22 cellular contexts compared by ENCODE assay signal in genomic region chr18:303578-303977, GRCh38. TPM values are rescaled to one million over a fixed set of nuclear protein-coding genes. Genes with fewer than 3 reads are reported as not detected.
DNase-seq lines count a peak whose midpoint lies in the region; ATAC-seq, FAIRE-seq and TF ChIP-seq lines count a peak whose summit lies in the region.
"Had no signal": no experiment of that assay in that cellular context is flagged by ENCODE, and none has a peak within 500 bp of the region (broad histone marks: within the 10 kb centered on the region; RNA-seq: fewer than 3 reads in every experiment).

No MANE protein-coding gene starts in this region.

- POLR2A ChIA-PET in K562 (lab: Yijun Ruan, JAX): interaction anchor here (1.9 to 2.8 kb wide), 2 partner anchors 10 to 13 kb away, joined by 4 to 15 read pairs; no protein-coding TSS in a partner anchor

- no peaks in the 10 kb centered on the region for H3K9me1 ChIP-seq in K562 (ENCODE audit: control insufficient read depth, insufficient read depth, low read length)

- DNase-seq in NCI-H2227 (lab: John Stamatoyannopoulos, UW; ENCODE audit: unreplicated experiment) (peak; percentile 13), K562 (ENCODE audit: extremely low read depth in 1 of 4, low spot score in 3 of 4) (no peak), left kidney (ENCODE audit: low read depth, low spot score) (peak; percentile 63), GM13977 (ENCODE audit: low spot score) (no peak), cerebellum (ENCODE audit: low spot score) (no peak)
- no peak for DNase-seq in stimulated activated CD4-positive, alpha-beta T cell treated with anti-CD3 and anti-CD28 coated beads, Interleukin-15, amount 100 ng/mL, for 24 hours
- DNase-seq: ACHN; AML-193; Caco-2; CD4-positive, alpha-beta T cell; GM23248; H7; KG1 had no signal

- CTCF ChIA-PET in K562 (lab: Yijun Ruan, JAX; ENCODE audit: low intra/inter-chr PET ratio): interaction anchor here (0.6 kb wide), 1 partner anchor 9 kb away, joined by 4 read pairs; no protein-coding TSS in a partner anchor

- TF ChIP-seq EP300 in K562 (IDR thresholded peaks at IDR 0.05; ENCODE audit: low read length): no peak

- H3K4me2 ChIP-seq in K562 (ENCODE audit: insufficient read depth, low read length): no peak overlapping the region

- peak; percentile 10; the same call in 1 of the 3 replicates for ATAC-seq in K562
- no peak for ATAC-seq in HG03565 (IDR thresholded peaks at IDR 0.05; ENCODE audit: unreplicated experiment)
- ATAC-seq: HCT116, HepG2 had no signal

- no peak for FAIRE-seq in K562 (lab: Jason Lieb, UNC)
- FAIRE-seq: A204.1, D721Med, G401.6, GM12891, GM18507, HepG2 had no signal

- H3K9ac ChIP-seq in K562 (ENCODE audit: insufficient read depth in 1 of 2, low read depth in 2 of 2, low read length in 2 of 2): no peak overlapping the region
- H3K9ac ChIP-seq: GM23248 had no signal

- no peak for TF ChIP-seq POLR2A in K562 (conservative IDR thresholded peaks at IDR 0.05)

- peaks cover 2 to 10% of the 10 kb centered on the region in 2 experiments; a peak in 2 of 5 replicates for H3K27me3 ChIP-seq in K562 (ENCODE audit: control insufficient read depth in 2 of 2, insufficient read depth in 2 of 2, low read length in 2 of 2)

- no peak for TF ChIP-seq RAD21 in K562 (CRISPR knock-in tag; conservative IDR thresholded peaks at IDR 0.05 in 1 of 2, IDR thresholded peaks at IDR 0.05 in 1 of 2)

- H3K9me3 ChIP-seq in K562 (replicated peaks; ENCODE audit: control insufficient read depth, insufficient read depth, low read depth, low read length): no peaks in the 10 kb centered on the region
- H3K9me3 ChIP-seq: Caco-2 had no signal

- no peaks in the 10 kb centered on the region for H3K79me2 ChIP-seq in K562 (ENCODE audit: control insufficient read depth, insufficient read depth, low read length)

- WGBS in K562 (ENCODE audit: insufficient coverage, low coverage, missing lambda C conversion rate): 26% methylated on average over 2 of the region's 2 CpGs

- intact Hi-C loops in K562 (cut with micrococcal nuclease): no loop called here

- BruUV-seq in K562 (replicated peaks; lab: Mats Ljungman, UMichigan): no TSS peak

- H3K4me3 ChIP-seq in K562: no peak overlapping the region
- H3K4me3 ChIP-seq: GM23248 had no signal

- no peaks in the 10 kb centered on the region for H3K36me3 ChIP-seq in K562 (ENCODE audit: control insufficient read depth, insufficient read depth, low read length)

- H3K4me1 ChIP-seq in K562 (replicated peaks in 1 of 2; ENCODE audit: control insufficient read depth in 2 of 2, insufficient read depth in 2 of 2, low read length in 2 of 2): peaks cover 0 to 19% of the 10 kb centered on the region in 2 experiments; a peak in 4 of 5 replicates
- H3K4me1 ChIP-seq: Caco-2 had no signal

- H3K27ac ChIP-seq in K562 (ENCODE audit: extremely low read depth, low read depth, low read length): no peak overlapping the region
- H3K27ac ChIP-seq: C4-2B, GM23248 had no signal

- peak overlapping the region; percentile 40; the same call in 1 of the 2 replicates for H2AFZ ChIP-seq in K562 (ENCODE audit: low read depth, low read length)
- H2AFZ ChIP-seq: GM23248 had no signal

- in situ Hi-C loops in K562 (cut with MboI): no loop called here
- in situ Hi-C loops in GM13977 (cut with MboI; ENCODE audit: low pct_unique_long_range_greater_than_20kb, low sequenced_read_pairs, unreplicated experiment): no loop called here

- no peaks in the 10 kb centered on the region for H4K20me1 ChIP-seq in K562 (replicated peaks; ENCODE audit: control insufficient read depth, insufficient read depth, low read length)

- TF ChIP-seq CTCF in K562 (IDR thresholded peaks at IDR 0.05 in 2 of 3, conservative IDR thresholded peaks at IDR 0.05 in 1 of 3; ENCODE audit: insufficient read depth in 2 of 3, low read depth in 1 of 3, low read length in 3 of 3): no peak
- no peak for TF ChIP-seq CTCF in GM13977 (IDR thresholded peaks at IDR 0.05; ENCODE audit: extremely low read depth, insufficient read depth, missing control alignments)

TF ChIP-seq in K562, 482 proteins besides CTCF, POLR2A, EP300 and RAD21:
- TF ChIP-seq BHLHE40 (IDR thresholded peaks at IDR 0.05; ENCODE audit: low read length) (0 out of 2 replicates have a peak, but pooled peaks have one; percentile 1), PTBP1 (IDR thresholded peaks at IDR 0.05; ENCODE audit: low read depth, low read length) (no peak), ZNF146 (CRISPR knock-in tag; IDR thresholded peaks at IDR 0.05; ENCODE audit: unreplicated experiment) (no peak)

RNA-seq across cellular contexts. Expression of gene THOC1, which starts 35.7 kb away (rescaled TPM):
- total RNA-seq in K562 (2011; cell fraction: chromatin; rRNA removed; ENCODE audit: low replicate concordance): 140 and 675 TPM in 2 replicates
- 80.2 and 115 TPM in 2 replicates for total RNA-seq in K562 (2011; cell fraction: nucleolus; rRNA removed)
- total RNA-seq in K562 (2011; cell fraction: nucleoplasm; rRNA removed): 243 and 305 TPM in 2 replicates
- 70.9 and 77.6 TPM in 2 replicates for total RNA-seq in K562 (2014; rRNA removed)
- 136 and 149 TPM in 2 replicates for total RNA-seq in K562 (2014; rRNA removed; fragmentation: Illumina TruSeq; extraction: Trizol)
- 116 and 120 TPM in 2 replicates for total RNA-seq in K562 (2015; rRNA removed; fragmentation: Illumina TruSeq; extraction: Trizol)
- 66.3 and 71.1 TPM in 2 replicates for total RNA-seq in K562 (2021)
- 143 and 150 TPM in 2 replicates for polyA plus RNA-seq in K562 (2011; rRNA removed)
- polyA plus RNA-seq in K562 (2011; cell fraction: cytosol; rRNA removed): 6.6 and 22.6 TPM in 2 replicates
- 110 and 238 TPM in 2 replicates for polyA plus RNA-seq in K562 (2011; cell fraction: nucleus; rRNA removed)
- polyA plus RNA-seq in K562 (2012): 51.4 and 58.9 TPM in 2 replicates
- 83.6 and 106 TPM in 2 replicates for polyA plus RNA-seq in K562 (2014; fragmentation: Illumina TruSeq; extraction: Trizol)
- polyA plus RNA-seq in K562 (2014; fragmentation: Nextera tagmentation; extraction: Ambion mirVana): 100 to 1,000 TPM in 1 of 2 experiments, 10 to 100 TPM in 1; 87.1 to 139 TPM
- polyA plus RNA-seq in K562 (2014; rRNA removed): 88.4 and 107 TPM in 2 replicates
- 168 and 237 TPM in 2 replicates for polyA minus RNA-seq in K562 (2011; rRNA and poly(A)+ RNA removed)
- 23.7 and 28.0 TPM in 2 replicates for polyA minus RNA-seq in K562 (2011; cell fraction: cytosol; rRNA and poly(A)+ RNA removed)
- 139 and 282 TPM in 2 replicates for polyA minus RNA-seq in K562 (2011; cell fraction: nucleus; rRNA and poly(A)+ RNA removed)
- total RNA-seq in cerebellum: 135 TPM

Comparison
In these comparisons a context has a peak if more than half of its experiments do, and no peak if none do; other contexts are left out.
1. DNase-seq: peak in NCI-H2227 (single experiment) and left kidney (single experiment); none in K562 (0 of 4), GM13977 (single experiment), stimulated activated CD4-positive, alpha-beta T cell treated with anti-CD3 and anti-CD28 coated beads, Interleukin-15, amount 100 ng/mL, for 24 hours (single experiment) and cerebellum (single experiment).